12 cellular contexts compared by ENCODE assay signal in genomic region chr2:10538224-10538894, GRCh38.
A peak's percentile ranks its signal among the peaks of the same experiment; 100 is the strongest.
DNase-seq lines count a peak whose midpoint lies in the region; ATAC-seq, FAIRE-seq and TF ChIP-seq lines count a peak whose summit lies in the region.
"Had no signal": no experiment of that assay in that cellular context is flagged by ENCODE, and none has a peak within 500 bp of the region (broad histone marks: within the 10 kb centered on the region; RNA-seq: fewer than 3 reads in every experiment).

No MANE protein-coding gene starts in this region.

- TF ChIP-seq EP300 in HepG2 (IDR thresholded peaks at IDR 0.05; ENCODE audit: low read depth in 2 of 2, low read length in 2 of 2) (no peak), HepG2 (CRISPR knock-in tag; IDR thresholded peaks at IDR 0.05; ENCODE audit: borderline replicate concordance) (no peak)

- intact Hi-C loops in right lobe of liver (cut with DNase I) = no loop called here
- intact Hi-C loops in HepG2 (cut with micrococcal nuclease; ENCODE audit: unreplicated experiment) = no loop called here

- H3K27me3 ChIP-seq in right lobe of liver (no peaks in the 10 kb centered on the region), HepG2 (ENCODE audit: control insufficient read depth in 1 of 2, insufficient read depth in 2 of 2, low read length in 2 of 2) (peaks cover 5 to 33% of the 10 kb centered on the region in 2 experiments; a peak in 4 of 5 replicates)

- no peak overlapping the region for H3K4me2 ChIP-seq in HepG2 (ENCODE audit: low read depth, low read length)

- H3K4me1 ChIP-seq in right lobe of liver (no peaks in the 10 kb centered on the region), HepG2 (ENCODE audit: insufficient read depth, low read length) (0 out of 2 replicates have a peak, but pooled peaks cover 7% of the 10 kb centered on the region)

- H4K20me1 ChIP-seq in HepG2 (ENCODE audit: insufficient read depth, low read length) = no peaks in the 10 kb centered on the region; the same call in 1 of the 2 replicates

- no peak for FAIRE-seq in HepG2 (lab: Jason Lieb, UNC)
- FAIRE-seq: small intestine had no signal

- no peak for ATAC-seq in right lobe of liver
- no peak for ATAC-seq in HepG2
- ATAC-seq in esophagus mucosa = peak; percentile 79

- TF ChIP-seq POLR2A in right lobe of liver (IDR thresholded peaks at IDR 0.05) = no peak
- TF ChIP-seq POLR2A in HepG2 (IDR thresholded peaks at IDR 0.05; ENCODE audit: insufficient read depth in 1 of 2, low read depth in 2 of 2, low read length in 2 of 2) = no peak

- H3K9me3 ChIP-seq in right lobe of liver (no peaks in the 10 kb centered on the region), HepG2 (ENCODE audit: low read length) (no peaks in the 10 kb centered on the region)

- in situ Hi-C loops in HepG2 (cut with HindIII; ENCODE audit: extremely low pct_ligation_motif_present, low pct_unique_long_range_greater_than_20kb) = no loop called here

- DNase-seq in right lobe of liver = peak in 2 of 3 donors; percentile 1 to 11
- DNase-seq in HepG2 (ENCODE audit: low spot score) = no peak
- peak; percentile 80 for DNase-seq in RPMI7951 (ENCODE audit: low read depth)
- DNase-seq in stimulated activated naive CD4-positive, alpha-beta T cell (lab: John Stamatoyannopoulos, UW) = no peak
- no peak for DNase-seq in activated effector memory CD4-positive, alpha-beta T cell treated with Interleukin-2 at 50 U/mL for 16 hours
- no peak for DNase-seq in midbrain (lab: John Stamatoyannopoulos, UW)
- no peak for DNase-seq in hippocampal formation (lab: John Stamatoyannopoulos, UW)
- DNase-seq: NCI-H2081, small intestine had no signal

- no peak overlapping the region for H3K9ac ChIP-seq in HepG2 (ENCODE audit: insufficient read depth, low read depth, low read length)

- TF ChIP-seq CTCF in right lobe of liver (IDR thresholded peaks at IDR 0.05) = no peak
- TF ChIP-seq CTCF in HepG2 (CRISPR knock-in tag; IDR thresholded peaks at IDR 0.05) = no peak

- H3K27ac ChIP-seq in right lobe of liver = no peak overlapping the region
- H3K27ac ChIP-seq in HepG2 (ENCODE audit: extremely low read length, insufficient read depth, low read length) = no peak overlapping the region
- H3K27ac ChIP-seq: C4-2B, VCaP had no signal

- CTCF ChIA-PET in HepG2 (lab: Yijun Ruan, JAX; ENCODE audit: low intra/inter-chr PET ratio, low total read pairs) = no interaction called here

- no peak overlapping the region for H3K4me3 ChIP-seq in right lobe of liver
- H3K4me3 ChIP-seq in HepG2 (replicated peaks in 1 of 3; ENCODE audit: insufficient read depth in 1 of 3, low read depth in 2 of 3, low read length in 3 of 3) = no peak overlapping the region

- H2AFZ ChIP-seq in HepG2 (ENCODE audit: low read length) = no peak overlapping the region

- no peaks in the 10 kb centered on the region for H3K79me2 ChIP-seq in HepG2 (ENCODE audit: insufficient read depth, low read length)

- BruUV-seq in HepG2 (replicated peaks; lab: Mats Ljungman, UMichigan) = no TSS peak

- WGBS in right lobe of liver (ENCODE audit: insufficient coverage, low coverage, low lambda C conversion rate, missing lambda C conversion rate) = 86% methylated on average over 7 of the region's 11 CpGs
- WGBS in HepG2 (ENCODE audit: low lambda C conversion rate) = 54% methylated on average over 11 of the region's 11 CpGs

- POLR2A ChIA-PET in HepG2 (lab: Yijun Ruan, JAX) = no interaction called here

- TF ChIP-seq RAD21 in HepG2 (CRISPR knock-in tag; IDR thresholded peaks at IDR 0.05) = no peak

- H3K36me3 ChIP-seq in right lobe of liver = no peaks in the 10 kb centered on the region
- H3K36me3 ChIP-seq in HepG2 (replicated peaks in 1 of 2; ENCODE audit: control insufficient read depth in 1 of 2, insufficient read depth in 2 of 2, low read length in 2 of 2) = no peaks in the 10 kb centered on the region

TF ChIP-seq in HepG2, 621 proteins besides CTCF, POLR2A, EP300 and RAD21:
- no peak for TF ChIP-seq ZSCAN29 (CRISPR knock-in tag; conservative IDR thresholded peaks at IDR 0.05)
- no peak for TF ChIP-seq NR3C1 (CRISPR knock-in tag; IDR thresholded peaks at IDR 0.05)
- no peak for TF ChIP-seq ZNF704 (CRISPR knock-in tag; IDR thresholded peaks at IDR 0.05; ENCODE audit: borderline replicate concordance)
- no peak for TF ChIP-seq TFDP1 (CRISPR knock-in tag; IDR thresholded peaks at IDR 0.05; ENCODE audit: borderline replicate concordance)
- no peak for TF ChIP-seq CREB1 (IDR thresholded peaks at IDR 0.05)
- TF ChIP-seq CREB1 (CRISPR knock-in tag; IDR thresholded peaks at IDR 0.05) = no peak
- no peak for TF ChIP-seq NFE2L1 (CRISPR knock-in tag; IDR thresholded peaks at IDR 0.05; ENCODE audit: borderline replicate concordance)
- TF ChIP-seq RBFOX2 (IDR thresholded peaks at IDR 0.05; ENCODE audit: low read depth, low read length) = no peak
- TF ChIP-seq PAX8 (CRISPR knock-in tag; IDR thresholded peaks at IDR 0.05; ENCODE audit: borderline replicate concordance) = no peak
- no peak for TF ChIP-seq SMAD1 (CRISPR knock-in tag; IDR thresholded peaks at IDR 0.05; ENCODE audit: borderline replicate concordance, low read depth)
- TF ChIP-seq CC2D1A (CRISPR knock-in tag; IDR thresholded peaks at IDR 0.05) = no peak
- no peak for TF ChIP-seq CHD4 (IDR thresholded peaks at IDR 0.05; ENCODE audit: borderline replicate concordance, low read length)
- no peak for TF ChIP-seq ZNF17 (CRISPR knock-in tag; IDR thresholded peaks at IDR 0.05)
- TF ChIP-seq DR1 (CRISPR knock-in tag; IDR thresholded peaks at IDR 0.05) = no peak
- TF ChIP-seq GATAD1 (CRISPR knock-in tag; IDR thresholded peaks at IDR 0.05) = no peak
- no peak for TF ChIP-seq ZNF619 (CRISPR knock-in tag; IDR thresholded peaks at IDR 0.05)
- TF ChIP-seq NCOA2 (CRISPR knock-in tag; IDR thresholded peaks at IDR 0.05) = no peak
- no peak for TF ChIP-seq ZSCAN31 (CRISPR knock-in tag; IDR thresholded peaks at IDR 0.05; ENCODE audit: low read depth)
- TF ChIP-seq CENPX (CRISPR knock-in tag; IDR thresholded peaks at IDR 0.05) = no peak
- TF ChIP-seq MEIS1 (CRISPR knock-in tag; IDR thresholded peaks at IDR 0.05; ENCODE audit: borderline replicate concordance) = no peak

Comparison
In these comparisons a context has a peak if more than half of its experiments do, and no peak if none do; other contexts are left out.
1. DNase-seq: peak in right lobe of liver (2 of 3) and RPMI7951 (single experiment); none in HepG2 (single experiment), stimulated activated naive CD4-positive, alpha-beta T cell (0 of 6), activated effector memory CD4-positive, alpha-beta T cell treated with Interleukin-2 at 50 U/mL for 16 hours (single experiment), midbrain (single experiment) and hippocampal formation (0 of 2).